Comparison of ENCODE assay signal across 16 cellular contexts in the genomic region with DNA sequence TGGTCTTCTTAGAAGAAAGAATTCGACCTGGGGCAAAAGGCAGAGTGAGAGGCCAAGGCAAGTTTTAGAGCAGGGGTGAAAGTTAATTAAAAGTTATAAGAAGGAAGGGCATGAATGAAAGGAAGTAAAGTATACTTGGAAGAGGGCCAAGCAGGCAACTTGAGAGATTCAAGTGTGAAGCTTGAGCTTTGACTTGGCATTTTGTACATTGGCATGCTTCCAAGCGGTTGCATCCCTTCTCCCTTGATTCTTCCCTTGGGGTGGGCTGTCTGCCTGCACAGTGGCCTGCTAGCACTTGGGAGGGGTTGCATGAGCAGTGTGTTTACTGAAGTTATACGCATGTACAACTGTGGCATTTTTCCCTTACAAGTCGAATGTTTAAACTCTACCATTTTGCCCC.
DNase-seq lines count a peak whose midpoint lies in the region; ATAC-seq and TF ChIP-seq lines count a peak whose summit lies in the region.
"Had no signal": no experiment of that assay in that cellular context is flagged by ENCODE, and none has a peak within 500 bp of the region (broad histone marks: within the 10 kb centered on the region; RNA-seq: fewer than 3 reads in every experiment).

No MANE protein-coding gene starts in this region.

- TF ChIP-seq CTCF in SK-N-SH (IDR thresholded peaks at IDR 0.05), result no peak
- TF ChIP-seq CTCF in transverse colon (IDR thresholded peaks at IDR 0.05), result no peak
- TF ChIP-seq CTCF in ascending aorta (IDR thresholded peaks at IDR 0.05), result no peak

- H3K9me3 ChIP-seq in SK-N-SH (no peaks in the 10 kb centered on the region), transverse colon (no peaks in the 10 kb centered on the region), ascending aorta (no peaks in the 10 kb centered on the region)
- H3K9me3 ChIP-seq: A549 had no signal

- in situ Hi-C loops in transverse colon (cut with MboI; ENCODE audit: low pct_ligation_motif_present in 1 of 4, low pct_unique_long_range_greater_than_20kb in 1 of 4, low sequenced_read_pairs in 3 of 4), result no loop called here

- POLR2A ChIA-PET in SK-N-SH (lab: Yijun Ruan, JAX), result no interaction called here

- no peaks in the 10 kb centered on the region; a peak in 1 of 4 replicates for H3K4me1 ChIP-seq in SK-N-SH (ENCODE audit: control insufficient read depth in 1 of 2, insufficient read depth in 2 of 2, low read depth in 1 of 2, low read length in 1 of 2)
- no peaks in the 10 kb centered on the region for H3K4me1 ChIP-seq in transverse colon
- no peaks in the 10 kb centered on the region for H3K4me1 ChIP-seq in ascending aorta
- H3K4me1 ChIP-seq: A549 had no signal

- DNase-seq in SK-N-SH (no peak), NCI-H524 treated with DMSO at 0.1 percent for 48 hours (lab: John Stamatoyannopoulos, UW) (peak; percentile 11), left kidney (ENCODE audit: low read depth, low spot score) (peak; percentile 14), transverse colon (no peak), ascending aorta (ENCODE audit: low spot score in 2 of 2) (no peak), HUDEP-2 (lab: John Stamatoyannopoulos, UW; ENCODE audit: unreplicated experiment in 76 of 76) (no peak)
- DNase-seq: AML-193, GOT3, Karpas-422, NCI-H1436, NCI-H2081, NCI-H345, SHP77 had no signal

- H3K4me3 ChIP-seq in SK-N-SH (ENCODE audit: low read depth in 2 of 2, low read length in 1 of 2), result no peak overlapping the region
- H3K4me3 ChIP-seq in transverse colon, result no peak overlapping the region
- H3K4me3 ChIP-seq in ascending aorta, result no peak overlapping the region
- H3K4me3 ChIP-seq: A549 had no signal

- H3K9me3 Mint-ChIP-seq in stimulated activated memory B cell treated with anti-CD40 and anti-IgM and Interleukin-4, amounts not matched to agents 10 μg/mL and 1 μg/mL and 100 μg/mL, for 72 hours, result no peaks in the 10 kb centered on the region

- H3K27me3 Mint-ChIP-seq in stimulated activated memory B cell treated with anti-CD40 and anti-IgM and Interleukin-4, amounts not matched to agents 10 μg/mL and 1 μg/mL and 100 μg/mL, for 72 hours, result no peaks in the 10 kb centered on the region

- H3K27me3 ChIP-seq in SK-N-SH (ENCODE audit: insufficient read depth), result no peaks in the 10 kb centered on the region
- no peaks in the 10 kb centered on the region for H3K27me3 ChIP-seq in transverse colon
- no peaks in the 10 kb centered on the region for H3K27me3 ChIP-seq in ascending aorta

- no peaks in the 10 kb centered on the region for H3F3A ChIP-seq in SK-N-SH (replicated peaks; ENCODE audit: insufficient read depth)

- TF ChIP-seq RAD21 in SK-N-SH (IDR thresholded peaks at IDR 0.05; ENCODE audit: low read length), result no peak

- no peaks in the 10 kb centered on the region for H3K36me3 Mint-ChIP-seq in stimulated activated memory B cell treated with anti-CD40 and anti-IgM and Interleukin-4, amounts not matched to agents 10 μg/mL and 1 μg/mL and 100 μg/mL, for 72 hours

- no peak overlapping the region for H3K9ac ChIP-seq in SK-N-SH

- ATAC-seq in SK-N-SH treated with all-trans-retinoic acid at 6 μM for 48 hours, result no peak
- peak; percentile 31 for ATAC-seq in stimulated activated memory B cell treated with anti-CD40 and anti-IgM and Interleukin-4, amounts not matched to agents 10 μg/mL and 1 μg/mL and 100 μg/mL, for 72 hours
- ATAC-seq: A549 had no signal

- H2AFZ ChIP-seq in SK-N-SH (ENCODE audit: low read depth), result no peak overlapping the region

- H3K27ac ChIP-seq in SK-N-SH (ENCODE audit: low read depth in 2 of 2, low read length in 1 of 2) (no peak overlapping the region), transverse colon (no peak overlapping the region), ascending aorta (no peak overlapping the region)
- H3K27ac ChIP-seq: A549 had no signal

- H3K4me3 Mint-ChIP-seq in stimulated activated memory B cell treated with anti-CD40 and anti-IgM and Interleukin-4, amounts not matched to agents 10 μg/mL and 1 μg/mL and 100 μg/mL, for 72 hours, result no peak overlapping the region

- H3K36me3 ChIP-seq in SK-N-SH (replicated peaks in 1 of 2; ENCODE audit: control insufficient read depth in 1 of 2, insufficient read depth in 2 of 2, low read length in 1 of 2) (no peaks in the 10 kb centered on the region), transverse colon (no peaks in the 10 kb centered on the region), ascending aorta (no peaks in the 10 kb centered on the region)

- H3K9me2 ChIP-seq in SK-N-SH, result no peaks in the 10 kb centered on the region

- no peak overlapping the region for H3K27ac Mint-ChIP-seq in stimulated activated memory B cell treated with anti-CD40 and anti-IgM and Interleukin-4, amounts not matched to agents 10 μg/mL and 1 μg/mL and 100 μg/mL, for 72 hours

- H3K4me2 ChIP-seq in SK-N-SH, result no peak overlapping the region
- H3K4me2 ChIP-seq: A549 had no signal

- TF ChIP-seq EP300 in SK-N-SH (IDR thresholded peaks at IDR 0.05; ENCODE audit: borderline replicate concordance in 1 of 2, low read depth in 1 of 2, low read length in 1 of 2) (no peak), transverse colon (IDR thresholded peaks at IDR 0.05; ENCODE audit: low read depth) (no peak)

- intact Hi-C loops in transverse colon (cut with DNase I; ENCODE audit: low total_unique reads), result no loop called here
- intact Hi-C loops in ascending aorta (cut with DNase I), result no loop called here

- H4K20me1 ChIP-seq in SK-N-SH (ENCODE audit: insufficient read depth), result no peaks in the 10 kb centered on the region

- no peaks in the 10 kb centered on the region for H3K4me1 Mint-ChIP-seq in stimulated activated memory B cell treated with anti-CD40 and anti-IgM and Interleukin-4, amounts not matched to agents 10 μg/mL and 1 μg/mL and 100 μg/mL, for 72 hours

- no peaks in the 10 kb centered on the region for H3K79me2 ChIP-seq in SK-N-SH (ENCODE audit: insufficient read depth)

- 74% methylated on average over 4 of the region's 4 CpGs for WGBS in SK-N-SH (ENCODE audit: low lambda C conversion rate)
- WGBS in transverse colon (ENCODE audit: low coverage in 1 of 2), 2 donors, result 58 to 72% methylated on average over 2 to 4 of the region's 4 CpGs

- CTCF ChIA-PET in SK-N-SH (lab: Yijun Ruan, JAX), result no interaction called here

- TF ChIP-seq POLR2A in transverse colon (IDR thresholded peaks at IDR 0.05), result no peak

TF ChIP-seq in SK-N-SH, 30 proteins besides CTCF, POLR2A, EP300 and RAD21:
- 0 out of 2 replicates have a peak, but pooled peaks have one; percentile 17 for TF ChIP-seq NFIC (IDR thresholded peaks at IDR 0.05; ENCODE audit: borderline replicate concordance)
- TF ChIP-seq SIN3A (IDR thresholded peaks at IDR 0.05; ENCODE audit: borderline replicate concordance, low read depth, low read length), result no peak
- TF ChIP-seq POLR2AphosphoS5 (IDR thresholded peaks at IDR 0.05; ENCODE audit: low read depth, low read length), result no peak

TF ChIP-seq in SK-N-SH treated with all-trans-retinoic acid at 6 μM for 48 hours, 23 proteins besides CTCF, POLR2A, EP300 and RAD21 (continues in another document):
- TF ChIP-seq BACH2 (CRISPR knock-in tag; IDR thresholded peaks at IDR 0.05; ENCODE audit: borderline replicate concordance), result no peak
- TF ChIP-seq GLIS3 (CRISPR knock-in tag; IDR thresholded peaks at IDR 0.05), result no peak
- TF ChIP-seq ZFP30 (CRISPR knock-in tag; IDR thresholded peaks at IDR 0.05), result no peak
- no peak for TF ChIP-seq ZC3H10 (CRISPR knock-in tag; IDR thresholded peaks at IDR 0.05)
- TF ChIP-seq POU6F1 (CRISPR knock-in tag; IDR thresholded peaks at IDR 0.05; ENCODE audit: borderline replicate concordance, low read depth), result no peak
- TF ChIP-seq ZFP3 (CRISPR knock-in tag; IDR thresholded peaks at IDR 0.05), result no peak
- TF ChIP-seq SNAI2 (CRISPR knock-in tag; IDR thresholded peaks at IDR 0.05), result no peak
- TF ChIP-seq, protein P1, sequence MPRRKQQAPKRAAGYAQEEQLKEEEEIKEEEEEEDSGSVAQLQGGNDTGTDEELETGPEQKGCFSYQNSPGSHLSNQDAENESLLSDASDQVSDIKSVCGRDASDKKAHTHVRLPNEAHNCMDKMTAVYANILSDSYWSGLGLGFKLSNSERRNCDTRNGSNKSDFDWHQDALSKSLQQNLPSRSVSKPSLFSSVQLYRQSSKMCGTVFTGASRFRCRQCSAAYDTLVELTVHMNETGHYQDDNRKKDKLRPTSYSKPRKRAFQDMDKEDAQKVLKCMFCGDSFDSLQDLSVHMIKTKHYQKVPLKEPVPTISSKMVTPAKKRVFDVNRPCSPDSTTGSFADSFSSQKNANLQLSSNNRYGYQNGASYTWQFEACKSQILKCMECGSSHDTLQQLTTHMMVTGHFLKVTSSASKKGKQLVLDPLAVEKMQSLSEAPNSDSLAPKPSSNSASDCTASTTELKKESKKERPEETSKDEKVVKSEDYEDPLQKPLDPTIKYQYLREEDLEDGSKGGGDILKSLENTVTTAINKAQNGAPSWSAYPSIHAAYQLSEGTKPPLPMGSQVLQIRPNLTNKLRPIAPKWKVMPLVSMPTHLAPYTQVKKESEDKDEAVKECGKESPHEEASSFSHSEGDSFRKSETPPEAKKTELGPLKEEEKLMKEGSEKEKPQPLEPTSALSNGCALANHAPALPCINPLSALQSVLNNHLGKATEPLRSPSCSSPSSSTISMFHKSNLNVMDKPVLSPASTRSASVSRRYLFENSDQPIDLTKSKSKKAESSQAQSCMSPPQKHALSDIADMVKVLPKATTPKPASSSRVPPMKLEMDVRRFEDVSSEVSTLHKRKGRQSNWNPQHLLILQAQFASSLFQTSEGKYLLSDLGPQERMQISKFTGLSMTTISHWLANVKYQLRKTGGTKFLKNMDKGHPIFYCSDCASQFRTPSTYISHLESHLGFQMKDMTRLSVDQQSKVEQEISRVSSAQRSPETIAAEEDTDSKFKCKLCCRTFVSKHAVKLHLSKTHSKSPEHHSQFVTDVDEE (CRISPR knock-in tag; IDR thresholded peaks at IDR 0.05), result no peak
- no peak for TF ChIP-seq CSDC2 (CRISPR knock-in tag; IDR thresholded peaks at IDR 0.05)
- no peak for TF ChIP-seq ZNF565 (CRISPR knock-in tag; conservative IDR thresholded peaks at IDR 0.05; ENCODE audit: low read depth)
- no peak for TF ChIP-seq ARNTL (CRISPR knock-in tag; IDR thresholded peaks at IDR 0.05; ENCODE audit: borderline replicate concordance, low read depth)
- TF ChIP-seq ZNF8 (CRISPR knock-in tag; IDR thresholded peaks at IDR 0.05), result no peak
- no peak for TF ChIP-seq TCF4 (CRISPR knock-in tag; IDR thresholded peaks at IDR 0.05; ENCODE audit: borderline replicate concordance)

Comparison
In these comparisons a context has a peak if more than half of its experiments do, and no peak if none do; other contexts are left out.
1. DNase-seq: peak in NCI-H524 treated with DMSO at 0.1 percent for 48 hours (single experiment) and left kidney (single experiment); none in SK-N-SH (single experiment), transverse colon (single experiment), ascending aorta (0 of 2) and HUDEP-2 (0 of 76).